Comparison of ENCODE assay signal across 10 cellular contexts in genomic region chr17:61349350-61349749, GRCh38. TPM values are rescaled to one million over a fixed set of nuclear protein-coding genes. Genes with fewer than 3 reads are reported as not detected.
DNase-seq lines count a peak whose midpoint lies in the region; ATAC-seq and TF ChIP-seq lines count a peak whose summit lies in the region.
"Had no signal": no experiment of that assay in that cellular context is flagged by ENCODE, and none has a peak within 500 bp of the region (broad histone marks: within the 10 kb centered on the region; RNA-seq: fewer than 3 reads in every experiment).

No MANE protein-coding gene starts in this region.

- no peak for ATAC-seq in GM21825 (IDR thresholded peaks at IDR 0.05; ENCODE audit: unreplicated experiment)

- in situ Hi-C loops in SK-MEL-5 (cut with HindIII; ENCODE audit: low pct_unique_long_range_greater_than_20kb, low sequenced_read_pairs) = no loop called here

- DNase-seq in AG09309 (ENCODE audit: low read depth) = no peak
- DNase-seq in SK-MEL-5 (ENCODE audit: low read depth, low spot score) = peak; percentile 75
- DNase-seq in inferior parietal cortex (ENCODE audit: extremely low spot score) = peak; percentile 13
- DNase-seq in D341Med (ENCODE audit: low spot score) = no peak
- no peak for DNase-seq in activated CD4-positive, alpha-beta T cell treated with anti-CD3 and anti-CD28 coated beads for 4 hours
- DNase-seq in HuH-7 (ENCODE audit: low spot score) = no peak
- DNase-seq: aorta, COR-L47 had no signal

- TF ChIP-seq CTCF in AG09309 (IDR thresholded peaks at IDR 0.05; ENCODE audit: control insufficient read depth, insufficient read depth, low read depth, low read length, missing control alignments) (peak; percentile 21), GM12872 (IDR thresholded peaks at IDR 0.05; ENCODE audit: insufficient read depth, low read depth, low read length) (peak; percentile 38; the same call in 1 of the 3 replicates)

- no peak overlapping the region for H3K4me3 ChIP-seq in AG09309 (ENCODE audit: control insufficient read depth, low read depth, low read length)

RNA-seq across cellular contexts. Expression of gene TBX2, which starts 50.3 kb away (rescaled TPM):
- 25.2 and 27.7 TPM in 2 replicates for total RNA-seq in SK-MEL-5 (2014; rRNA removed; shearing (Covaris generic))
- polyA plus RNA-seq in SK-MEL-5 (2015; cell fraction: cytosol; rRNA removed) = 91.9 and 111 TPM in 2 replicates
- 93.3 and 110 TPM in 2 replicates for polyA plus RNA-seq in SK-MEL-5 (2015; cell fraction: nucleus; rRNA removed)

Comparison
In these comparisons a context has a peak if more than half of its experiments do, and no peak if none do; other contexts are left out.
1. DNase-seq: peak in SK-MEL-5 (single experiment) and inferior parietal cortex (single experiment); none in AG09309 (single experiment), D341Med (single experiment), activated CD4-positive, alpha-beta T cell treated with anti-CD3 and anti-CD28 coated beads for 4 hours (0 of 2) and HuH-7 (single experiment).